17 cellular contexts compared by ENCODE assay signal in the genomic region with DNA sequence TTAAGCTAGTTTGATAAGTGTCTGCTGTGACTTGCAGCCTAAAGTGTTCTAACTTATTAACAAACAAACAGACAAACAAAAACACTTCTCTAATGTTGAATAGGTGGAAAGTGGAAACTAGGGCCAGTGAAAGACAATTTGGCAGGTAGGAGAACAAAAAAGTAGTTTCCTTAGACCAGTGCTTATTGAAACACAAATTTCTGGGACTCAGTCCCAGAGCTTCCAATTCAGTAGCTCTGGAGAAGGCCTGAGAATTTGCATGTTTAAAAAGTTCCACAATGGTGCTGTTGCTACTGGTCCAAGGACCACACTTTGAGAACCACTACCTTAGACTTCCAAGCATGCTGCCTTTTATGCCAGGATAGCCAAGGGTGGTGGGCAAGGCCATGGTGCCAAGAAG.
DNase-seq lines count a peak whose midpoint lies in the region; ATAC-seq and TF ChIP-seq lines count a peak whose summit lies in the region.
"Had no signal": no experiment of that assay in that cellular context is flagged by ENCODE, and none has a peak within 500 bp of the region (broad histone marks: within the 10 kb centered on the region; RNA-seq: fewer than 3 reads in every experiment).

No MANE protein-coding gene starts in this region.

- H3K36me3 Mint-ChIP-seq in osteocyte (ENCODE audit: unreplicated experiment) = no peaks in the 10 kb centered on the region
- H3K36me3 Mint-ChIP-seq in effector memory CD8-positive, alpha-beta T cell (ENCODE audit: insufficient read depth) = no peaks in the 10 kb centered on the region
- H3K36me3 Mint-ChIP-seq: CD8-positive, alpha-beta T cell had no signal

- DNase-seq in Ammon's horn (ENCODE audit: low spot score) (peak; percentile 32), dorsolateral prefrontal cortex (no peak), midbrain (lab: John Stamatoyannopoulos, UW) (peak; percentile 44), smooth muscle cell (lab: John Stamatoyannopoulos, UW; ENCODE audit: unreplicated experiment) (no peak), osteocyte (ENCODE audit: extremely low spot score, unreplicated experiment) (no peak), right cardiac atrium (no peak)
- DNase-seq in effector memory CD8-positive, alpha-beta T cell = no peak
- DNase-seq: AML-193; Calu3; CD8-positive, alpha-beta T cell; DMS79 treated with DMSO at 0.1 percent for 48 hours; GF-D8 had no signal

- no peaks in the 10 kb centered on the region for H3K4me1 ChIP-seq in smooth muscle cell (ENCODE audit: low read depth)
- no peaks in the 10 kb centered on the region for H3K4me1 ChIP-seq in right cardiac atrium (ENCODE audit: control insufficient read depth, insufficient read depth, low read length)
- H3K4me1 ChIP-seq: BLaER1, HAP-1 had no signal

- no peaks in the 10 kb centered on the region for H4K20me1 ChIP-seq in smooth muscle cell (ENCODE audit: low read depth)
- H4K20me1 ChIP-seq: BLaER1 had no signal

- no peaks in the 10 kb centered on the region for H3F3A ChIP-seq in smooth muscle cell (ENCODE audit: low read depth)

- H3K4me3 Mint-ChIP-seq in osteocyte (ENCODE audit: unreplicated experiment) = no peak overlapping the region
- no peak overlapping the region for H3K4me3 Mint-ChIP-seq in effector memory CD8-positive, alpha-beta T cell
- H3K4me3 Mint-ChIP-seq: CD8-positive, alpha-beta T cell had no signal

- H3K27me3 ChIP-seq in dorsolateral prefrontal cortex = no peaks in the 10 kb centered on the region
- H3K27me3 ChIP-seq in smooth muscle cell (ENCODE audit: low read depth) = no peaks in the 10 kb centered on the region
- no peaks in the 10 kb centered on the region for H3K27me3 ChIP-seq in right cardiac atrium (ENCODE audit: control insufficient read depth, insufficient read depth)
- H3K27me3 ChIP-seq: BLaER1 had no signal

- no peaks in the 10 kb centered on the region for H3K36me3 ChIP-seq in smooth muscle cell (ENCODE audit: low read depth)
- H3K36me3 ChIP-seq: BLaER1, HAP-1 had no signal

- TF ChIP-seq CTCF in VCaP (conservative IDR thresholded peaks at IDR 0.05) (no peak), dorsolateral prefrontal cortex (IDR thresholded peaks at IDR 0.05 in 54 of 56, conservative IDR thresholded peaks at IDR 0.05 in 2 of 56; ENCODE audit: low read depth in 1 of 56, partially characterized antibody in 56 of 56) (no peak), smooth muscle cell (IDR thresholded peaks at IDR 0.05; ENCODE audit: borderline replicate concordance, insufficient read depth, poor library complexity, severe bottlenecking) (no peak), osteocyte (IDR thresholded peaks at IDR 0.05) (no peak)

- intact Hi-C loops in dorsolateral prefrontal cortex (cut with DNase I) (no loop called here), right cardiac atrium (cut with DNase I) (no loop called here)

- peak overlapping the region; percentile 91 for H3K27ac ChIP-seq in VCaP
- peak overlapping the region in 41 of 59 donors; percentile 3 to 79 (median 58) for H3K27ac ChIP-seq in dorsolateral prefrontal cortex
- no peak overlapping the region for H3K27ac ChIP-seq in smooth muscle cell (ENCODE audit: low read depth)
- H3K27ac ChIP-seq in right cardiac atrium (ENCODE audit: low read length) = no peak overlapping the region
- H3K27ac ChIP-seq: 22Rv1, BLaER1 had no signal

- H3K4me1 Mint-ChIP-seq in osteocyte (ENCODE audit: unreplicated experiment) = peaks cover 9% of the 10 kb centered on the region
- H3K4me1 Mint-ChIP-seq in effector memory CD8-positive, alpha-beta T cell (ENCODE audit: low read depth in 2 of 2) = no peaks in the 10 kb centered on the region

- H3K9me3 ChIP-seq in smooth muscle cell (replicated peaks; ENCODE audit: low read depth) (no peaks in the 10 kb centered on the region), right cardiac atrium (ENCODE audit: control insufficient read depth, low read length) (no peaks in the 10 kb centered on the region)
- H3K9me3 ChIP-seq: BLaER1, HAP-1 had no signal

- H3K4me2 ChIP-seq in smooth muscle cell = no peak overlapping the region
- H3K4me2 ChIP-seq: BLaER1 had no signal

- H3K79me2 ChIP-seq in smooth muscle cell (ENCODE audit: low read depth) = no peaks in the 10 kb centered on the region

- no peak overlapping the region for H3K27ac Mint-ChIP-seq in osteocyte (ENCODE audit: unreplicated experiment)
- no peak overlapping the region for H3K27ac Mint-ChIP-seq in effector memory CD8-positive, alpha-beta T cell
- H3K27ac Mint-ChIP-seq: CD8-positive, alpha-beta T cell had no signal

- H3K27me3 Mint-ChIP-seq in osteocyte (ENCODE audit: unreplicated experiment) = no peaks in the 10 kb centered on the region
- H3K27me3 Mint-ChIP-seq in effector memory CD8-positive, alpha-beta T cell = no peaks in the 10 kb centered on the region

- no peak for ATAC-seq in right cardiac atrium
- no peak for ATAC-seq in effector memory CD8-positive, alpha-beta T cell (replicated peaks)
- ATAC-seq: CD8-positive, alpha-beta T cell had no signal

- H3K9ac ChIP-seq in smooth muscle cell (ENCODE audit: low read depth) = no peak overlapping the region
- H3K9ac ChIP-seq: BLaER1 had no signal

- H2AFZ ChIP-seq in smooth muscle cell (ENCODE audit: low read depth) = no peak overlapping the region

- H3K9me3 Mint-ChIP-seq in osteocyte (ENCODE audit: unreplicated experiment) = peaks cover 3% of the 10 kb centered on the region
- H3K9me3 Mint-ChIP-seq in effector memory CD8-positive, alpha-beta T cell = peaks cover 0 to 1% of the 10 kb centered on the region in 2 donors
- H3K9me3 Mint-ChIP-seq: CD8-positive, alpha-beta T cell had no signal

- H3K4me3 ChIP-seq in dorsolateral prefrontal cortex = no peak overlapping the region
- no peak overlapping the region for H3K4me3 ChIP-seq in smooth muscle cell
- H3K4me3 ChIP-seq in right cardiac atrium (ENCODE audit: low read length) = no peak overlapping the region
- H3K4me3 ChIP-seq: A549, BLaER1, HAP-1 had no signal

Comparison
In these comparisons a context has a peak if more than half of its experiments do, and no peak if none do; other contexts are left out.
1. DNase-seq: peak in Ammon's horn (single experiment) and midbrain (single experiment); none in dorsolateral prefrontal cortex (0 of 10), smooth muscle cell (single experiment), osteocyte (single experiment), right cardiac atrium (0 of 3) and effector memory CD8-positive, alpha-beta T cell (0 of 3).
2. H3K27ac ChIP-seq: peak in VCaP (single experiment) and dorsolateral prefrontal cortex (41 of 59); none in smooth muscle cell (single experiment) and right cardiac atrium (single experiment).